In the genomic region with DNA sequence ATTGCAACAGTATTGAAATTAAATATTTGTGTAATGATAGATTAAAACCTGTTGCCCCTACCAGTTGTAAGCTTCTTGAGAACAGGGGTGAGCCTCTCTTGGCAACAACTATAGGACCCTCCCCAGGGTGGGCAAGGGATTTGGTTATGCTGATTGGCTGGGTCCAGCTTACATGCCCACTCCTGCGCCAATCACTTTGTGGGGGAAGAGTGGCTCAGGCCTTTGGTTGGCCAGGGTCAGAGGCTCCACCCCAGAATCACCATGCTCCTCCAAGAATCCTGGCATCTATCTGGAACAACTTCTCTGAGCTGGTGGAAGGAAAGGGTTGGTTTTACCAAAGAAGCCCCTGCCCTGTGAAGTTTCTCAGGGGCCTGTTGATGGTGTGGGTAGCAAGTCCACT, we compare ENCODE assay signal across 16 cellular contexts. TPM values are rescaled to one million over a fixed set of nuclear protein-coding genes. Genes with fewer than 3 reads are reported as not detected.
DNase-seq lines count a peak whose midpoint lies in the region; ATAC-seq, FAIRE-seq and TF ChIP-seq lines count a peak whose summit lies in the region.
"Had no signal": no experiment of that assay in that cellular context is flagged by ENCODE, and none has a peak within 500 bp of the region (broad histone marks: within the 10 kb centered on the region; RNA-seq: fewer than 3 reads in every experiment).

No MANE protein-coding gene starts in this region.

- H3K9me3 ChIP-seq in HEK293 (ENCODE audit: control insufficient read depth, insufficient read depth, low read depth, low read length): no peaks in the 10 kb centered on the region
- H3K9me3 ChIP-seq in K562 (replicated peaks; ENCODE audit: control insufficient read depth, insufficient read depth, low read depth, low read length): no peaks in the 10 kb centered on the region
- no peaks in the 10 kb centered on the region for H3K9me3 ChIP-seq in kidney (ENCODE audit: control insufficient read depth in 1 of 2, low read length in 2 of 2)
- H3K9me3 ChIP-seq: HAP-1 had no signal

- ATAC-seq in GM23338 (peak; percentile 2; the same call in 1 of the 3 replicates), K562 (no peak), GM19351 (IDR thresholded peaks at IDR 0.05; ENCODE audit: unreplicated experiment) (no peak)

- 67% methylated on average over 1 of the region's 1 CpG for WGBS in K562 (ENCODE audit: insufficient coverage, low coverage, missing lambda C conversion rate)

- H3K27ac ChIP-seq in GM23338 (ENCODE audit: low read depth) (no peak overlapping the region), HEK293 (ENCODE audit: extremely low read depth, low read depth, low read length) (no peak overlapping the region), K562 (ENCODE audit: extremely low read depth, low read depth, low read length) (no peak overlapping the region), kidney (ENCODE audit: low read depth in 2 of 2, low read length in 2 of 2) (no peak overlapping the region)
- H3K27ac ChIP-seq: BLaER1 treated with 17β-estradiol and CSF1 and Interleukin-3, amounts not matched to agents 10 nM and 100 nM; GM23248; HL-60 had no signal

- no peaks in the 10 kb centered on the region for H3K9me2 ChIP-seq in GM23338 (ENCODE audit: insufficient read depth)

- H3K79me2 ChIP-seq in GM23338 (replicated peaks; ENCODE audit: insufficient read depth) (no peaks in the 10 kb centered on the region), K562 (ENCODE audit: control insufficient read depth, insufficient read depth, low read length) (no peaks in the 10 kb centered on the region)

- no peak for TF ChIP-seq RAD21 in K562 (CRISPR knock-in tag; conservative IDR thresholded peaks at IDR 0.05 in 1 of 2, IDR thresholded peaks at IDR 0.05 in 1 of 2)

- TF ChIP-seq CTCF in GM23338 (conservative IDR thresholded peaks at IDR 0.05; ENCODE audit: low read depth in 2 of 2): no peak
- no peak for TF ChIP-seq CTCF in HEK293 (tag by site-specific recombination; IDR thresholded peaks at IDR 0.05)
- TF ChIP-seq CTCF in K562 (IDR thresholded peaks at IDR 0.05 in 2 of 3, conservative IDR thresholded peaks at IDR 0.05 in 1 of 3; ENCODE audit: insufficient read depth in 2 of 3, low read depth in 1 of 3, low read length in 3 of 3): no peak
- no peak for TF ChIP-seq CTCF in kidney (IDR thresholded peaks at IDR 0.05; ENCODE audit: borderline replicate concordance, extremely low read depth, insufficient read depth)
- no peak for TF ChIP-seq CTCF in GM10248 (IDR thresholded peaks at IDR 0.05; ENCODE audit: control extremely low read depth, extremely low read depth, low read depth, missing control alignments)

- no peak overlapping the region for H3K27ac Mint-ChIP-seq in GM23338
- H3K27ac Mint-ChIP-seq: CD4-positive, CD25-positive, alpha-beta regulatory T cell had no signal

- H3K4me1 Mint-ChIP-seq in GM23338: peaks cover 7% of the 10 kb centered on the region

- H3F3A ChIP-seq in GM23338 (replicated peaks; ENCODE audit: low read depth): peaks cover 8% of the 10 kb centered on the region; the same call in 1 of the 2 replicates

- no peaks in the 10 kb centered on the region; the same call in 1 of the 2 replicates for H3K4me1 ChIP-seq in GM23338 (ENCODE audit: insufficient read depth)
- no peaks in the 10 kb centered on the region; the same call in 1 of the 2 replicates for H3K4me1 ChIP-seq in HEK293 (ENCODE audit: control insufficient read depth, insufficient read depth, low read length)
- H3K4me1 ChIP-seq in K562 (replicated peaks in 1 of 2; ENCODE audit: control insufficient read depth in 2 of 2, insufficient read depth in 2 of 2, low read length in 2 of 2): peaks cover 0 to 10% of the 10 kb centered on the region in 2 experiments; a peak in 2 of 5 replicates
- peaks cover 0 to 4% of the 10 kb centered on the region in 2 donors for H3K4me1 ChIP-seq in kidney (ENCODE audit: control insufficient read depth in 1 of 2, insufficient read depth in 1 of 2, low read depth in 1 of 2, low read length in 2 of 2)
- H3K4me1 ChIP-seq: HAP-1 had no signal

- peak; percentile 37 for DNase-seq in GM23338 (ENCODE audit: low spot score)
- no peak for DNase-seq in K562 (ENCODE audit: extremely low read depth in 1 of 4, low spot score in 3 of 4)
- peak; percentile 35 for DNase-seq in kidney
- no peak for DNase-seq in GM10248 (ENCODE audit: extremely low spot score)
- DNase-seq in GM12892 (ENCODE audit: insufficient read length): no peak
- no peak for DNase-seq in NCI-H1694 treated with DMSO at 0.1 percent for 48 hours (lab: John Stamatoyannopoulos, UW)
- DNase-seq: ACHN; CD4-positive, CD25-positive, alpha-beta regulatory T cell; DND-41; GDM1; GM23248 had no signal

- TF ChIP-seq POLR2A in K562 (conservative IDR thresholded peaks at IDR 0.05) (no peak), GM12892 (IDR thresholded peaks at IDR 0.05; ENCODE audit: low read depth, low read length) (no peak)

- peaks cover 84% of the 10 kb centered on the region for H3K27me3 Mint-ChIP-seq in GM23338 (ENCODE audit: insufficient read depth, low read depth, poor library complexity)

- FAIRE-seq in K562 (lab: Jason Lieb, UNC) (no peak), kidney (lab: Jason Lieb, UNC) (no peak), GM12892 (lab: Jason Lieb, UNC) (no peak)

- no peak for TF ChIP-seq EP300 in K562 (IDR thresholded peaks at IDR 0.05; ENCODE audit: low read length)

- H3K4me3 Mint-ChIP-seq in GM23338: no peak overlapping the region
- H3K4me3 Mint-ChIP-seq: CD4-positive, CD25-positive, alpha-beta regulatory T cell had no signal

- H3K9me1 ChIP-seq in K562 (ENCODE audit: control insufficient read depth, insufficient read depth, low read length): no peaks in the 10 kb centered on the region

- H4K20me1 ChIP-seq in GM23338 (replicated peaks; ENCODE audit: insufficient read depth): peaks cover 23% of the 10 kb centered on the region
- no peaks in the 10 kb centered on the region for H4K20me1 ChIP-seq in K562 (replicated peaks; ENCODE audit: control insufficient read depth, insufficient read depth, low read length)

- H3K36me3 Mint-ChIP-seq in GM23338 (ENCODE audit: low read depth): no peaks in the 10 kb centered on the region
- H3K36me3 Mint-ChIP-seq: CD4-positive, CD25-positive, alpha-beta regulatory T cell had no signal

- CTCF ChIA-PET in HEK293 (lab: Yijun Ruan, JAX) (interaction anchor here (0.7 to 1.2 kb wide), 2 partner anchors 10 to 145 kb away, joined by 3 to 4 read pairs; no protein-coding TSS in a partner anchor), K562 (lab: Yijun Ruan, JAX; ENCODE audit: low intra/inter-chr PET ratio) (no interaction called here), GM10248 (lab: Yijun Ruan, JAX) (interaction anchor here (1.2 to 1.5 kb wide), 2 partner anchors 10 to 11 kb away, joined by 3 read pairs; no protein-coding TSS in a partner anchor)

- no peak overlapping the region for H3K4me2 ChIP-seq in GM23338
- H3K4me2 ChIP-seq in K562 (ENCODE audit: insufficient read depth, low read length): no peak overlapping the region
- H3K4me2 ChIP-seq: BLaER1 treated with 17β-estradiol and CSF1 and Interleukin-3, amounts not matched to agents 10 nM and 100 nM had no signal

- H3K4me3 ChIP-seq in GM23338: no peak overlapping the region
- no peak overlapping the region for H3K4me3 ChIP-seq in HEK293 (ENCODE audit: low read depth, low read length)
- H3K4me3 ChIP-seq in K562: no peak overlapping the region
- H3K4me3 ChIP-seq in kidney (ENCODE audit: low read length in 2 of 2): no peak overlapping the region
- H3K4me3 ChIP-seq: BLaER1 treated with 17β-estradiol and CSF1 and Interleukin-3, amounts not matched to agents 10 nM and 100 nM; GM23248; HAP-1 had no signal

- POLR2A ChIA-PET in HEK293 (lab: Yijun Ruan, JAX) (interaction anchor here (0.7 kb wide), 1 partner anchor 509 kb away, joined by 4 read pairs; no protein-coding TSS in a partner anchor), K562 (lab: Yijun Ruan, JAX) (interaction anchor here (0.7 to 1.2 kb wide), 2 partner anchors 10 to 79 kb away, joined by 3 to 4 read pairs; no protein-coding TSS in a partner anchor), GM10248 (lab: Yijun Ruan, JAX) (no interaction called here)

- intact Hi-C loops in K562 (cut with micrococcal nuclease) (no loop called here), kidney (cut with DNase I) (no loop called here)

- in situ Hi-C loops in K562 (cut with MboI): no loop called here

- H2AFZ ChIP-seq in GM23338 (no peak overlapping the region), K562 (ENCODE audit: low read depth, low read length) (no peak overlapping the region)
- H2AFZ ChIP-seq: GM23248 had no signal

- BruUV-seq in K562 (replicated peaks; lab: Mats Ljungman, UMichigan): no TSS peak

- H3K27me3 ChIP-seq in GM23338 (ENCODE audit: insufficient read depth): peaks cover 98% of the 10 kb centered on the region
- no peaks in the 10 kb centered on the region for H3K27me3 ChIP-seq in K562 (ENCODE audit: control insufficient read depth in 2 of 2, insufficient read depth in 2 of 2, low read length in 2 of 2)

- no peaks in the 10 kb centered on the region for H3K36me3 ChIP-seq in GM23338 (ENCODE audit: insufficient read depth)
- H3K36me3 ChIP-seq in HEK293 (ENCODE audit: control insufficient read depth in 2 of 2, insufficient read depth in 1 of 2, low read length in 2 of 2): no peaks in the 10 kb centered on the region
- no peaks in the 10 kb centered on the region for H3K36me3 ChIP-seq in K562 (ENCODE audit: control insufficient read depth, insufficient read depth, low read length)
- H3K36me3 ChIP-seq in kidney (ENCODE audit: control insufficient read depth in 1 of 2, insufficient read depth in 2 of 2, low read length in 2 of 2): no peaks in the 10 kb centered on the region
- H3K36me3 ChIP-seq: BLaER1 treated with 17β-estradiol and CSF1 and Interleukin-3, amounts not matched to agents 10 nM and 100 nM; HAP-1 had no signal

- H3K9me3 Mint-ChIP-seq in GM23338: peaks cover 5% of the 10 kb centered on the region; the same call in 1 of the 3 replicates

- peak overlapping the region in 1 of 2 experiments; percentile 29; a peak in 1 of 4 replicates for H3K9ac ChIP-seq in K562 (ENCODE audit: insufficient read depth in 1 of 2, low read depth in 2 of 2, low read length in 2 of 2)
- H3K9ac ChIP-seq in kidney (ENCODE audit: low read length in 2 of 2): no peak overlapping the region
- H3K9ac ChIP-seq: BLaER1 treated with 17β-estradiol and CSF1 and Interleukin-3, amounts not matched to agents 10 nM and 100 nM; GM23248 had no signal

RNA-seq across cellular contexts. Expression of a gene that starts 8.6 kb away (rescaled TPM):
- not detected in 2 replicates for total RNA-seq in GM23338 (2014; rRNA removed; shearing (Covaris generic))
- polyA plus RNA-seq in GM23338 (2016; fragmentation: Nextera tagmentation; extraction: Ambion mirVana) (not detected in 2 replicates), K562 (2011; rRNA removed) (30.8 and 50.1 TPM in 2 replicates), K562 (2014; fragmentation: Illumina TruSeq; extraction: Trizol) (7.4 and 35.6 TPM in 2 replicates), K562 (2014; fragmentation: Nextera tagmentation; extraction: Ambion mirVana) (under 1 TPM; 0.13 to 0.17 TPM), K562 (2014; rRNA removed) (58.7 and 64.6 TPM in 2 replicates), kidney (ENCODE audit: insufficient read depth, low read depth, low replicate concordance) (not detected)
- total RNA-seq in K562 (2011; cell fraction: chromatin; rRNA removed; ENCODE audit: low replicate concordance): 10.2 and 35.6 TPM in 2 replicates
- 39.9 and 42.6 TPM in 2 replicates for total RNA-seq in K562 (2011; cell fraction: nucleolus; rRNA removed)
- total RNA-seq in K562 (2011; cell fraction: nucleoplasm; rRNA removed): 19.5 and 26.3 TPM in 2 replicates
- total RNA-seq in K562 (2014; rRNA removed) (59.8 and 73.9 TPM in 2 replicates), K562 (2014; rRNA removed; fragmentation: Illumina TruSeq; extraction: Trizol) (2.3 and 3.1 TPM in 2 replicates), K562 (2015; rRNA removed; fragmentation: Illumina TruSeq; extraction: Trizol) (24.9 and 25.3 TPM in 2 replicates), K562 (2021) (88.2 and 90.4 TPM in 2 replicates), kidney (not detected)
- 91.0 and 189 TPM in 2 replicates for polyA plus RNA-seq in K562 (2011; cell fraction: cytosol; rRNA removed)
- polyA plus RNA-seq in K562 (2011; cell fraction: nucleus; rRNA removed): 68.1 and 94.4 TPM in 2 replicates
- polyA plus RNA-seq in K562 (2012): 34.0 and 38.0 TPM in 2 replicates
- 12.0 and 21.7 TPM in 2 replicates for polyA minus RNA-seq in K562 (2011; rRNA and poly(A)+ RNA removed)
- polyA minus RNA-seq in K562 (2011; cell fraction: cytosol; rRNA and poly(A)+ RNA removed): 56.3 and 80.4 TPM in 2 replicates
- polyA minus RNA-seq in K562 (2011; cell fraction: nucleus; rRNA and poly(A)+ RNA removed): 21.8 and 31.4 TPM in 2 replicates
- polyA plus RNA-seq in GM12892 (2012; ENCODE audit: missing spikeins): 0.34 TPM
- total RNA-seq: CD4-positive, CD25-positive, alpha-beta regulatory T cell; GM23248 had no signal
- polyA plus RNA-seq: CD4-positive, CD25-positive, alpha-beta regulatory T cell; GM23248 had no signal

Comparison
In these comparisons a context has a peak if more than half of its experiments do, and no peak if none do; other contexts are left out.
1. DNase-seq: peak in GM23338 (single experiment) and kidney (single experiment); none in K562 (0 of 4), GM10248 (single experiment), GM12892 (single experiment) and NCI-H1694 treated with DMSO at 0.1 percent for 48 hours (single experiment).